Comparison of ENCODE assay signal across 15 cellular contexts in genomic region chr22:31241200-31241599, GRCh38. TPM values are rescaled to one million over a fixed set of nuclear protein-coding genes. Genes with fewer than 3 reads are reported as not detected.
DNase-seq lines count a peak whose midpoint lies in the region; ATAC-seq and TF ChIP-seq lines count a peak whose summit lies in the region.
"Had no signal": no experiment of that assay in that cellular context is flagged by ENCODE, and none has a peak within 500 bp of the region (broad histone marks: within the 10 kb centered on the region; RNA-seq: fewer than 3 reads in every experiment).

No MANE protein-coding gene starts in this region.

- 11% methylated on average over 1 of the region's 1 CpG for WGBS in mesenchymal stem cell

- no peak overlapping the region for H2BK120ac ChIP-seq in mesenchymal stem cell (ENCODE audit: low read depth, low read length)

- H2BK5ac ChIP-seq in mesenchymal stem cell (ENCODE audit: low read depth, low read length, poor library complexity, severe bottlenecking), result no peak overlapping the region

- peak overlapping the region; percentile 35; the same call in 1 of the 2 replicates for H3K27ac ChIP-seq in ACC112 (ENCODE audit: low read depth, low read length)
- no peak overlapping the region for H3K27ac ChIP-seq in HCT116 (ENCODE audit: low read depth, low read length)
- H3K27ac ChIP-seq in mesenchymal stem cell (ENCODE audit: low read length, poor library complexity, severe bottlenecking), result peak overlapping the region; percentile 83

- RAD21 ChIA-PET in HCT116 (lab: Charles Lee; ENCODE audit: low non-redundant PET in 1 of 2, low total read pairs in 2 of 2, uncharacterized antibody in 2 of 2, unreplicated experiment in 2 of 2), result no interaction called here

- H3K18ac ChIP-seq in mesenchymal stem cell (ENCODE audit: low read depth in 1 of 2, low read length in 2 of 2), result peak overlapping the region in 1 of 2 experiments; percentile 52

- H4K20me1 ChIP-seq in HCT116 (ENCODE audit: insufficient read depth), result peaks cover 4% of the 10 kb centered on the region; the same call in 1 of the 2 replicates

- H2BK12ac ChIP-seq in mesenchymal stem cell (ENCODE audit: low read length in 2 of 2), result peak overlapping the region; percentile 75 to 80

- H3K79me2 ChIP-seq in ACC112 (ENCODE audit: control insufficient read depth, insufficient read depth, low read length, unreplicated experiment), result no peaks in the 10 kb centered on the region
- H3K79me2 ChIP-seq in HCT116 (ENCODE audit: insufficient read depth, low read length), result peaks cover 31% of the 10 kb centered on the region; the same call in 1 of the 2 replicates

- H3K9me2 ChIP-seq in HCT116 (ENCODE audit: insufficient read depth), result no peaks in the 10 kb centered on the region

- no peak for TF ChIP-seq CTCF in HCT116 (IDR thresholded peaks at IDR 0.05 in 2 of 3, conservative IDR thresholded peaks at IDR 0.05 in 1 of 3; ENCODE audit: borderline replicate concordance in 1 of 3, insufficient read depth in 1 of 3, low read depth in 2 of 3, low read length in 2 of 3)

- H3K23ac ChIP-seq in mesenchymal stem cell (ENCODE audit: low read length in 2 of 2), result peak overlapping the region in 1 of 2 experiments; percentile 52

- H3K36me3 ChIP-seq in ACC112 (ENCODE audit: insufficient read depth, low read length) (no peaks in the 10 kb centered on the region), HCT116 (ENCODE audit: control insufficient read depth in 1 of 2, insufficient read depth in 2 of 2, low read length in 2 of 2) (no peaks in the 10 kb centered on the region), mesenchymal stem cell (ENCODE audit: control insufficient read depth in 1 of 2, insufficient read depth in 2 of 2, low read depth in 1 of 2, low read length in 2 of 2) (peaks cover 0 to 4% of the 10 kb centered on the region in 2 experiments)

- H3K14ac ChIP-seq in mesenchymal stem cell (ENCODE audit: low read length in 2 of 2), result peak overlapping the region in 1 of 2 experiments; percentile 64

- intact Hi-C loops in HCT116 (cut with micrococcal nuclease), result no loop called here

- peaks cover 47% of the 10 kb centered on the region for H3K4me1 ChIP-seq in ACC112 (ENCODE audit: control insufficient read depth, insufficient read depth, low read length, unreplicated experiment)
- peaks cover 47 to 63% of the 10 kb centered on the region in 2 experiments for H3K4me1 ChIP-seq in HCT116 (ENCODE audit: control insufficient read depth in 1 of 2, insufficient read depth in 2 of 2, low read length in 2 of 2)
- H3K4me1 ChIP-seq in mesenchymal stem cell (ENCODE audit: control insufficient read depth, insufficient read depth, low read depth, low read length), result peaks cover 25% of the 10 kb centered on the region

- H3K9me3 ChIP-seq in HCT116 (ENCODE audit: control insufficient read depth in 1 of 2, insufficient read depth in 1 of 2, low read depth in 1 of 2, low read length in 2 of 2) (no peaks in the 10 kb centered on the region), mesenchymal stem cell (ENCODE audit: control insufficient read depth, low read length) (no peaks in the 10 kb centered on the region)

- POLR2A ChIA-PET in HCT116 (lab: Charles Lee), result no interaction called here

- H3K27me3 ChIP-seq in ACC112 (ENCODE audit: insufficient read depth, low read length), result no peaks in the 10 kb centered on the region
- H3K27me3 ChIP-seq in HCT116 (ENCODE audit: insufficient read depth, low read length), result no peaks in the 10 kb centered on the region
- H3K27me3 ChIP-seq in mesenchymal stem cell (ENCODE audit: control insufficient read depth in 1 of 2, insufficient read depth in 1 of 2, low read length in 2 of 2), result no peaks in the 10 kb centered on the region

- TF ChIP-seq POLR2A in HCT116 (IDR thresholded peaks at IDR 0.05; ENCODE audit: borderline replicate concordance, extremely low read depth, insufficient read depth, insufficient read length), result no peak

- H3K4ac ChIP-seq in mesenchymal stem cell (ENCODE audit: low read depth in 1 of 2, low read length in 2 of 2), result peak overlapping the region in 1 of 2 experiments; percentile 80

- ATAC-seq in HCT116 (peak; percentile 46), HG03457 (IDR thresholded peaks at IDR 0.05; ENCODE audit: unreplicated experiment) (no peak), GM18519 (IDR thresholded peaks at IDR 0.05; ENCODE audit: low FRiP score, unreplicated experiment) (no peak)
- ATAC-seq: activated CD4-positive, CD25-positive, alpha-beta regulatory T cell treated with anti-CD3 and anti-CD28 coated beads, Interleukin-2, amount 50 U/mL, for 24 hours; GM12878; stimulated activated memory B cell treated with anti-CD40 and anti-IgM and Interleukin-4, amounts not matched to agents 10 μg/mL and 1 μg/mL and 100 μg/mL, for 72 hours had no signal

- TF ChIP-seq RAD21 in HCT116 (IDR thresholded peaks at IDR 0.05; ENCODE audit: low read depth), result no peak

- no peak overlapping the region for H4K8ac ChIP-seq in mesenchymal stem cell (ENCODE audit: low read length)

- no peak overlapping the region for H2BK15ac ChIP-seq in mesenchymal stem cell (ENCODE audit: low read depth, poor library complexity, severe bottlenecking)

- BruUV-seq in HCT116 (replicated peaks; lab: Mats Ljungman, UMichigan), result no TSS peak

- H2AFZ ChIP-seq in ACC112 (ENCODE audit: low read length, unreplicated experiment), result no peak overlapping the region
- no peak overlapping the region for H2AFZ ChIP-seq in HCT116 (ENCODE audit: low read depth, low read length, poor library complexity, severe bottlenecking)
- H2AFZ ChIP-seq in mesenchymal stem cell (ENCODE audit: low read depth, low read length), result no peak overlapping the region

- H3K9ac ChIP-seq in HCT116 (ENCODE audit: low read length), result no peak overlapping the region
- no peak overlapping the region for H3K9ac ChIP-seq in mesenchymal stem cell (ENCODE audit: low read length)

- H3K4me2 ChIP-seq in HCT116 (ENCODE audit: low read length), result peak overlapping the region; percentile 49
- H3K4me2 ChIP-seq in mesenchymal stem cell (ENCODE audit: low read length, poor library complexity, severe bottlenecking), result no peak overlapping the region

- H2AK5ac ChIP-seq in mesenchymal stem cell (ENCODE audit: low read length, severe bottlenecking), result peak overlapping the region; percentile 94

- DNase-seq in HCT116 (ENCODE audit: low read depth, low spot score) (no peak), astrocyte of the hippocampus (ENCODE audit: low read depth, low spot score) (peak; percentile 48), mesenchymal stem cell (peak; percentile 55), NCI-H187 treated with DMSO at 0.1 percent for 48 hours (lab: John Stamatoyannopoulos, UW) (no peak), SKM-1 treated with dmso at 0.1 percent for 144 hours (lab: John Stamatoyannopoulos, UW; ENCODE audit: unreplicated experiment) (no peak)
- DNase-seq: activated T-cell treated with anti-CD3 and anti-CD28 coated beads, Interleukin-2, amount 50 U/mL, for 1 hour; DMS79 treated with DMSO at 0.1 percent for 48 hours; NK-92 treated with Interleukin-12 subunit alpha and Interleukin-12 subunit beta, amount 100 ng/mL, for 24 hours; stimulated activated CD4-positive, alpha-beta T cell treated with anti-CD3 and anti-CD28 coated beads, Interleukin-4, amount 100 ng/mL, for 1 hour had no signal

- H3K4me3 ChIP-seq in ACC112 (ENCODE audit: low read depth, low read length), result no peak overlapping the region
- no peak overlapping the region for H3K4me3 ChIP-seq in HCT116 (replicated peaks in 1 of 2; ENCODE audit: low read depth in 1 of 2, low read length in 2 of 2)
- no peak overlapping the region for H3K4me3 ChIP-seq in mesenchymal stem cell (ENCODE audit: insufficient read depth in 1 of 2, low read depth in 1 of 2, low read length in 2 of 2)
- H3K4me3 ChIP-seq: GM12878 had no signal

- no peak overlapping the region for H4K91ac ChIP-seq in mesenchymal stem cell (ENCODE audit: low read length)

- CTCF ChIA-PET in HCT116 (lab: Charles Lee), result no interaction called here

- peaks cover 8% of the 10 kb centered on the region for H3K79me1 ChIP-seq in mesenchymal stem cell (replicated peaks; ENCODE audit: low read length, poor library complexity, severe bottlenecking)

TF ChIP-seq in HCT116, 20 proteins besides CTCF, POLR2A, EP300 and RAD21:
- no peak for TF ChIP-seq MAX (IDR thresholded peaks at IDR 0.05)
- peak; percentile 33; the same call in 1 of the 2 replicates for TF ChIP-seq JUND (IDR thresholded peaks at IDR 0.05)
- TF ChIP-seq FOSL1 (IDR thresholded peaks at IDR 0.05; ENCODE audit: low read depth), result peak; percentile 26; the same call in 1 of the 2 replicates

RNA-seq across cellular contexts. Expression of gene LIMK2, which starts 29.1 kb away (rescaled TPM):
- total RNA-seq in HCT116 (2021; ENCODE audit: unreplicated experiment), result 21.9 TPM
- polyA plus RNA-seq in HCT116 (2012), result 14.1 and 15.2 TPM in 2 replicates
- polyA plus RNA-seq in mesenchymal stem cell (2013, experiment 1 of 2), result 20.1 TPM
- 17.1 TPM for polyA plus RNA-seq in mesenchymal stem cell (2013, experiment 2 of 2)

RNA-seq across cellular contexts. Expression of gene PIK3IP1, which starts 51.1 kb away (rescaled TPM):
- total RNA-seq in HCT116 (2021; ENCODE audit: unreplicated experiment), result 1.6 TPM
- 1.2 and 1.5 TPM in 2 replicates for polyA plus RNA-seq in HCT116 (2012)
- polyA plus RNA-seq in mesenchymal stem cell (2013, experiment 1 of 2), result 28.6 TPM
- 29.9 TPM for polyA plus RNA-seq in mesenchymal stem cell (2013, experiment 2 of 2)

Comparison
In these comparisons a context has a peak if more than half of its experiments do, and no peak if none do; other contexts are left out.
1. DNase-seq: peak in astrocyte of the hippocampus (single experiment) and mesenchymal stem cell (single experiment); none in HCT116 (single experiment), NCI-H187 treated with DMSO at 0.1 percent for 48 hours (single experiment) and SKM-1 treated with dmso at 0.1 percent for 144 hours (single experiment).